Comparison of ENCODE assay signal across 22 cellular contexts in the genomic region with DNA sequence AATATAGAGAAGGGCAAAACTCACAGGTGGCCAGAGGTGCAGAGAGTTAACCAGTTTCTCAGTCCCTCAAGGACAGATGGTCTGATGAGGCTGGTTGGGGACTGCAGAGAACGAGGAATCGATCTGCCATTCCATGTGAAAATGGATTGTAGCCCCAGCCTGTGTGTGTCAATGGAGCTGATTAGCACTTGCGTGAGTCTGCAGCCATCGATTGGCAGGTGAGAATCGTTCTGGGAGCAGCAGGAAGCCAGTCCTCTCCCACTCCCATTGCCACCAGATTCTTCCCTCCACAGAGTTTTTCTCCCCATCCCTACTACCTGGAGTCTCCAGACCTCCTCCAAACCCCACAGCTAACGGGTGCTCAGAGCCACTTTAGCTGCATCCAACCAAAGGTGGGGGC. TPM values are rescaled to one million over a fixed set of nuclear protein-coding genes. Genes with fewer than 3 reads are reported as not detected.
DNase-seq lines count a peak whose midpoint lies in the region; ATAC-seq and TF ChIP-seq lines count a peak whose summit lies in the region.
"Had no signal": no experiment of that assay in that cellular context is flagged by ENCODE, and none has a peak within 500 bp of the region (broad histone marks: within the 10 kb centered on the region; RNA-seq: fewer than 3 reads in every experiment).

No MANE protein-coding gene starts in this region.

- no peaks in the 10 kb centered on the region for H3K36me3 Mint-ChIP-seq in activated CD8-positive, alpha-beta memory T cell treated with anti-CD3 and anti-CD28 coated beads, Interleukin-2, amount 10 ng/mL, durations not matched to agents 7 days and 5 days
- no peaks in the 10 kb centered on the region for H3K36me3 Mint-ChIP-seq in glutamatergic neuron (ENCODE audit: unreplicated experiment)
- H3K36me3 Mint-ChIP-seq: CD4-positive, CD25-positive, alpha-beta regulatory T cell; CD8-positive, alpha-beta T cell had no signal

- no peaks in the 10 kb centered on the region for H3K9me3 Mint-ChIP-seq in activated CD8-positive, alpha-beta memory T cell treated with anti-CD3 and anti-CD28 coated beads, Interleukin-2, amount 10 ng/mL, durations not matched to agents 7 days and 5 days (ENCODE audit: low read depth)
- peaks cover 9% of the 10 kb centered on the region for H3K9me3 Mint-ChIP-seq in glutamatergic neuron (ENCODE audit: unreplicated experiment)
- H3K9me3 Mint-ChIP-seq: CD8-positive, alpha-beta T cell had no signal

- no peak for ATAC-seq in activated CD8-positive, alpha-beta memory T cell treated with anti-CD3 and anti-CD28 coated beads, Interleukin-2, amount 10 ng/mL, durations not matched to agents 7 days and 5 days
- no peak for ATAC-seq in HG02852 (IDR thresholded peaks at IDR 0.05; ENCODE audit: unreplicated experiment)
- ATAC-seq: CD8-positive, alpha-beta T cell; GM12878 had no signal

- TF ChIP-seq CTCF in glutamatergic neuron (IDR thresholded peaks at IDR 0.05; ENCODE audit: partially characterized antibody, unreplicated experiment) = no peak
- no peak for TF ChIP-seq CTCF in osteoblast (IDR thresholded peaks at IDR 0.05; ENCODE audit: extremely low read depth, low read depth, low read length)

- no peaks in the 10 kb centered on the region for H3K27me3 ChIP-seq in osteoblast (ENCODE audit: insufficient read depth, low read length)
- H3K27me3 ChIP-seq: BLaER1 had no signal

- no peak overlapping the region for H3K27ac Mint-ChIP-seq in activated CD8-positive, alpha-beta memory T cell treated with anti-CD3 and anti-CD28 coated beads, Interleukin-2, amount 10 ng/mL, durations not matched to agents 7 days and 5 days
- H3K27ac Mint-ChIP-seq in glutamatergic neuron (ENCODE audit: unreplicated experiment) = peak overlapping the region; percentile 39
- H3K27ac Mint-ChIP-seq: B cell; CD4-positive, CD25-positive, alpha-beta regulatory T cell; CD8-positive, alpha-beta T cell had no signal

- no peak overlapping the region for H3K4me3 ChIP-seq in osteoblast (ENCODE audit: insufficient read depth, low read length)
- H3K4me3 ChIP-seq: BLaER1, GM12878, GM23248 had no signal

- no peak overlapping the region for H2AFZ ChIP-seq in osteoblast (ENCODE audit: low read length)
- H2AFZ ChIP-seq: GM23248 had no signal

- no peaks in the 10 kb centered on the region for H3K36me3 ChIP-seq in osteoblast (ENCODE audit: insufficient read depth, low read length)
- H3K36me3 ChIP-seq: BLaER1 had no signal

- DNase-seq in activated CD8-positive, alpha-beta memory T cell treated with anti-CD3 and anti-CD28 coated beads, Interleukin-2, amount 50 U/mL, for 48 hours = peak; percentile 12
- no peak for DNase-seq in activated CD8-positive, alpha-beta memory T cell treated with anti-CD3 and anti-CD28 coated beads, Interleukin-2, amount 10 ng/mL, durations not matched to agents 7 days and 5 days
- DNase-seq in glutamatergic neuron = no peak
- peak; percentile 86 for DNase-seq in osteoblast (ENCODE audit: insufficient read length, low spot score, missing footprints)
- no peak for DNase-seq in HK-2 (ENCODE audit: unreplicated experiment)
- DNase-seq in NCI-H774 (lab: John Stamatoyannopoulos, UW) = no peak
- DNase-seq: Caco-2; CD4-positive, CD25-positive, alpha-beta regulatory T cell; CD8-positive, alpha-beta T cell; DMS 273 treated with DMSO at 0.1 percent for 48 hours; DMS79; EL; GDM1; GM23248; H7; HCEC 1CT had no signal

- H3K27me3 Mint-ChIP-seq in activated CD8-positive, alpha-beta memory T cell treated with anti-CD3 and anti-CD28 coated beads, Interleukin-2, amount 10 ng/mL, durations not matched to agents 7 days and 5 days = peaks cover 7% of the 10 kb centered on the region
- peaks cover 9% of the 10 kb centered on the region for H3K27me3 Mint-ChIP-seq in glutamatergic neuron (ENCODE audit: unreplicated experiment)

- H3K4me1 ChIP-seq in osteoblast (ENCODE audit: insufficient read depth, low read length) = peaks cover 7% of the 10 kb centered on the region
- H3K4me1 ChIP-seq: BLaER1, Caco-2 had no signal

- H3K27ac ChIP-seq in osteoblast (ENCODE audit: low read depth, low read length) = no peak overlapping the region
- H3K27ac ChIP-seq: 22Rv1, BLaER1, C4-2B, GM23248 had no signal

- no peaks in the 10 kb centered on the region for H3K4me1 Mint-ChIP-seq in activated CD8-positive, alpha-beta memory T cell treated with anti-CD3 and anti-CD28 coated beads, Interleukin-2, amount 10 ng/mL, durations not matched to agents 7 days and 5 days
- H3K4me1 Mint-ChIP-seq in glutamatergic neuron (ENCODE audit: low read depth, unreplicated experiment) = peaks cover 10% of the 10 kb centered on the region
- H3K4me1 Mint-ChIP-seq: CD4-positive, CD25-positive, alpha-beta regulatory T cell had no signal

- H3K4me2 ChIP-seq in osteoblast (ENCODE audit: insufficient read depth, low read length) = no peak overlapping the region
- H3K4me2 ChIP-seq: BLaER1 had no signal

- H3K4me3 Mint-ChIP-seq in activated CD8-positive, alpha-beta memory T cell treated with anti-CD3 and anti-CD28 coated beads, Interleukin-2, amount 10 ng/mL, durations not matched to agents 7 days and 5 days = no peak overlapping the region
- H3K4me3 Mint-ChIP-seq in glutamatergic neuron (ENCODE audit: unreplicated experiment) = no peak overlapping the region
- H3K4me3 Mint-ChIP-seq: B cell; CD4-positive, CD25-positive, alpha-beta regulatory T cell; CD8-positive, alpha-beta T cell had no signal

- no peaks in the 10 kb centered on the region for H3K9me3 ChIP-seq in osteoblast (ENCODE audit: low read depth, low read length)
- H3K9me3 ChIP-seq: BLaER1, Caco-2 had no signal

- H4K20me1 ChIP-seq in osteoblast (ENCODE audit: insufficient read depth, low read length) = no peaks in the 10 kb centered on the region
- H4K20me1 ChIP-seq: BLaER1 had no signal

- CTCF ChIA-PET in activated CD8-positive, alpha-beta memory T cell treated with anti-CD3 and anti-CD28 coated beads, Interleukin-2, amount 10 ng/mL, durations not matched to agents 7 days and 5 days (lab: Charles Lee) = no interaction called here

- H3K79me2 ChIP-seq in osteoblast (ENCODE audit: insufficient read depth, low read length) = no peaks in the 10 kb centered on the region

RNA-seq across cellular contexts. Expression of a gene that starts 18.3 kb away (rescaled TPM):
- 100 to 1,000 TPM in 1 of 2 experiments, 10 to 100 TPM in 1; 88.8 to 103 TPM for total RNA-seq in activated CD8-positive, alpha-beta memory T cell treated with anti-CD3 and anti-CD28 coated beads, Interleukin-2, amount 10 ng/mL, durations not matched to agents 7 days and 5 days
- total RNA-seq in glutamatergic neuron (ENCODE audit: unreplicated experiment) (85.8 TPM), osteoblast (17.1 and 18.5 TPM in 2 replicates)

RNA-seq across cellular contexts. Expression of a gene that starts 59.1 kb away (rescaled TPM):
- total RNA-seq in activated CD8-positive, alpha-beta memory T cell treated with anti-CD3 and anti-CD28 coated beads, Interleukin-2, amount 10 ng/mL, durations not matched to agents 7 days and 5 days = 10 to 100 TPM; 18.3 to 20.9 TPM
- total RNA-seq in glutamatergic neuron (ENCODE audit: unreplicated experiment) (21.6 TPM), osteoblast (25.3 and 26.8 TPM in 2 replicates)

Comparison
In these comparisons a context has a peak if more than half of its experiments do, and no peak if none do; other contexts are left out.
1. DNase-seq: peak in activated CD8-positive, alpha-beta memory T cell treated with anti-CD3 and anti-CD28 coated beads, Interleukin-2, amount 50 U/mL, for 48 hours (single experiment) and osteoblast (single experiment); none in activated CD8-positive, alpha-beta memory T cell treated with anti-CD3 and anti-CD28 coated beads, Interleukin-2, amount 10 ng/mL, durations not matched to agents 7 days and 5 days (single experiment), glutamatergic neuron (single experiment), HK-2 (single experiment) and NCI-H774 (single experiment).